ENCODE assay signal across 20 cellular contexts in genomic region chr2:36754578-36754977, GRCh38. TPM values are rescaled to one million over a fixed set of nuclear protein-coding genes. Genes with fewer than 3 reads are reported as not detected.
"Had no signal": no experiment of that assay in that cellular context is flagged by ENCODE, and none has a peak within 500 bp of the region (broad histone marks: within the 10 kb centered on the region; RNA-seq: fewer than 3 reads in every experiment).

No MANE protein-coding gene starts in this region.

- H3K27me3 ChIP-seq: MG63 had no signal

- DNase-seq: IMR-90, Karpas-422, KG1, MG63, NCI-H1092, NCI-H1417 treated with DMSO at 0.1 percent for 48 hours, NCI-H146, NCI-H1694 treated with DMSO at 0.1 percent for 48 hours, NCI-H1930, NCI-H2081, NCI-H2107, NCI-H2227 treated with DMSO at 0.1 percent for 48 hours, NCI-H524 treated with DMSO at 0.1 percent for 48 hours, NCI-H69, NCI-H774, RPMI8226, SHP77, SJCRH30, T-helper 1 cell had no signal

- H3K27ac ChIP-seq: SJCRH30 had no signal

- H3K9me3 ChIP-seq: MG63 had no signal

- H3K36me3 ChIP-seq: MG63, SJCRH30 had no signal

- H3K4me1 ChIP-seq: SJCRH30 had no signal

- H3K4me3 ChIP-seq: MG63, SJCRH30 had no signal

RNA-seq across cellular contexts. Expression of gene VIT, which starts 58.1 kb away (rescaled TPM):
- total RNA-seq: HT1080 had no signal
- polyA plus RNA-seq: IMR-90 had no signal
